Comparison of ENCODE assay signal across 14 cellular contexts in genomic region chr2:182672471-182673165, GRCh38. TPM values are rescaled to one million over a fixed set of nuclear protein-coding genes. Genes with fewer than 3 reads are reported as not detected.
DNase-seq lines count a peak whose midpoint lies in the region; ATAC-seq and TF ChIP-seq lines count a peak whose summit lies in the region.
"Had no signal": no experiment of that assay in that cellular context is flagged by ENCODE, and none has a peak within 500 bp of the region (broad histone marks: within the 10 kb centered on the region; RNA-seq: fewer than 3 reads in every experiment).

No MANE protein-coding gene starts in this region.

- H3K27me3 Mint-ChIP-seq in Calu3 (ENCODE audit: unreplicated experiment) (no peaks in the 10 kb centered on the region), chondrocyte (ENCODE audit: low read depth) (no peaks in the 10 kb centered on the region), CD14-positive monocyte (ENCODE audit: low read depth in 3 of 3) (peaks cover 0 to 3% (median 2%) of the 10 kb centered on the region in 3 donors)

- H3K9me3 Mint-ChIP-seq in Calu3 (ENCODE audit: low read depth, unreplicated experiment) (peaks cover 7% of the 10 kb centered on the region), chondrocyte (ENCODE audit: low read depth) (peaks cover 13% of the 10 kb centered on the region), CD14-positive monocyte (peaks cover 2 to 11% (median 7%) of the 10 kb centered on the region in 7 donors)

- CTCF ChIA-PET in Calu3 (lab: Charles Lee): no interaction called here

- peak overlapping the region; percentile 62 for H3K27ac Mint-ChIP-seq in Calu3 (ENCODE audit: unreplicated experiment)
- peak overlapping the region; percentile 80 for H3K27ac Mint-ChIP-seq in chondrocyte (ENCODE audit: unreplicated experiment)
- H3K27ac Mint-ChIP-seq in CD14-positive monocyte: no peak overlapping the region
- H3K27ac Mint-ChIP-seq: CD4-positive, alpha-beta memory T cell had no signal

- H3K27ac ChIP-seq in mesodermal cell (ENCODE audit: low read depth, low read length, severe bottlenecking): peak overlapping the region; percentile 87
- H3K27ac ChIP-seq: gastrocnemius medialis, SK-N-MC had no signal

- H3K4me3 Mint-ChIP-seq in Calu3 (ENCODE audit: low read depth, unreplicated experiment) (no peak overlapping the region), chondrocyte (ENCODE audit: unreplicated experiment) (no peak overlapping the region), CD14-positive monocyte (no peak overlapping the region)
- H3K4me3 Mint-ChIP-seq: CD4-positive, alpha-beta memory T cell had no signal

- DNase-seq in Calu3 (no peak), M059J (ENCODE audit: low read depth) (peak; percentile 71), chondrocyte (ENCODE audit: low spot score) (no peak), CD14-positive monocyte (ENCODE audit: low spot score) (no peak), GM20000 (ENCODE audit: low spot score) (no peak)
- no peak for DNase-seq in activated CD4-positive, alpha-beta T cell treated with anti-CD3 and anti-CD28 coated beads for 4 hours
- DNase-seq: activated CD4-positive, CD25-positive, alpha-beta regulatory T cell; caudate nucleus; CD4-positive, alpha-beta memory T cell; gastrocnemius medialis; NCI-H1417 treated with DMSO at 0.1 percent for 48 hours had no signal

- no peak for ATAC-seq in GM19035 (IDR thresholded peaks at IDR 0.05; ENCODE audit: unreplicated experiment)
- ATAC-seq: gastrocnemius medialis had no signal

- WGBS in mesodermal cell (ENCODE audit: insufficient coverage in 2 of 2), 2 experiments: 60 to 90% methylated on average over 3 to 4 of the region's 6 CpGs

- BruUV-seq in Calu3 (replicated peaks; lab: Mats Ljungman, UMichigan): no TSS peak

- H3K4me1 ChIP-seq in mesodermal cell (ENCODE audit: control insufficient read depth, insufficient read depth, low read length, poor library complexity, severe bottlenecking): peaks cover 10% of the 10 kb centered on the region
- H3K4me1 ChIP-seq: gastrocnemius medialis had no signal

- H3K9me3 ChIP-seq in mesodermal cell (ENCODE audit: control insufficient read depth, low read length): no peaks in the 10 kb centered on the region
- H3K9me3 ChIP-seq: gastrocnemius medialis had no signal

- intact Hi-C loops in Calu3 (cut with micrococcal nuclease; ENCODE audit: unreplicated experiment): no loop called here
- intact Hi-C loops in CD14-positive monocyte (cut with micrococcal nuclease): no loop called here

- H3K36me3 Mint-ChIP-seq in Calu3 (ENCODE audit: insufficient read depth, unreplicated experiment): peaks cover 6% of the 10 kb centered on the region
- H3K36me3 Mint-ChIP-seq in chondrocyte (ENCODE audit: low read depth): peaks cover 4% of the 10 kb centered on the region
- peaks cover 2 to 4% of the 10 kb centered on the region in 2 donors for H3K36me3 Mint-ChIP-seq in CD14-positive monocyte
- H3K36me3 Mint-ChIP-seq: CD4-positive, alpha-beta memory T cell had no signal

- no peak for TF ChIP-seq CTCF in Calu3 (IDR thresholded peaks at IDR 0.05; ENCODE audit: unreplicated experiment)
- no peak for TF ChIP-seq CTCF in chondrocyte (IDR thresholded peaks at IDR 0.05)
- TF ChIP-seq CTCF in CD14-positive monocyte (IDR thresholded peaks at IDR 0.05): no peak
- no peak for TF ChIP-seq CTCF in GM20000 (IDR thresholded peaks at IDR 0.05; ENCODE audit: extremely low read depth, missing control alignments)

- no peaks in the 10 kb centered on the region for H3K36me3 ChIP-seq in mesodermal cell (ENCODE audit: control insufficient read depth, insufficient read depth, low read length)
- H3K36me3 ChIP-seq: gastrocnemius medialis had no signal

- peaks cover 24% of the 10 kb centered on the region for H3K4me1 Mint-ChIP-seq in Calu3 (ENCODE audit: low read depth, unreplicated experiment)
- peaks cover 9% of the 10 kb centered on the region for H3K4me1 Mint-ChIP-seq in chondrocyte (ENCODE audit: low read depth)
- no peaks in the 10 kb centered on the region for H3K4me1 Mint-ChIP-seq in CD14-positive monocyte
- H3K4me1 Mint-ChIP-seq: CD4-positive, alpha-beta memory T cell had no signal

- no peak overlapping the region for H3K4me3 ChIP-seq in mesodermal cell (ENCODE audit: extremely low read depth, insufficient read depth, low read length, poor library complexity, severe bottlenecking)
- H3K4me3 ChIP-seq: gastrocnemius medialis, SK-N-MC had no signal

RNA-seq across cellular contexts. Expression of gene DNAJC10, which starts 43.4 kb away (rescaled TPM):
- total RNA-seq in Calu3 (2022) (178 and 210 TPM in 2 replicates), chondrocyte (165 to 261 TPM (median 178 TPM) in 3 replicates)
- 48.7 and 86.9 TPM in 2 replicates for total RNA-seq in M059J (2014; rRNA removed; shearing (Covaris generic))
- 94.2 TPM for polyA plus RNA-seq in mesodermal cell (2013, experiment 1 of 2)
- 107 TPM for polyA plus RNA-seq in mesodermal cell (2013, experiment 2 of 2)
- polyA plus RNA-seq in CD14-positive monocyte: 100 to 1,000 TPM in 1 of 2 donors, 10 to 100 TPM in 1; 79.4 to 102 TPM

Comparison
In these comparisons a context has a peak if more than half of its experiments do, and no peak if none do; other contexts are left out.
1. H3K27ac Mint-ChIP-seq: peak in Calu3 (single experiment) and chondrocyte (single experiment); none in CD14-positive monocyte (0 of 7).